9 cellular contexts compared by ENCODE assay signal in genomic region chr12:120373683-120374082, GRCh38. TPM values are rescaled to one million over a fixed set of nuclear protein-coding genes. Genes with fewer than 3 reads are reported as not detected.
"Had no signal": no experiment of that assay in that cellular context is flagged by ENCODE, and none has a peak within 500 bp of the region (broad histone marks: within the 10 kb centered on the region; RNA-seq: fewer than 3 reads in every experiment).

No MANE protein-coding gene starts in this region.

- H3K4me3 Mint-ChIP-seq: GM23338 had no signal

- ATAC-seq: GM23338, HCT116 had no signal

- H3K4me2 ChIP-seq: GM23338 had no signal

- H3K9me3 ChIP-seq: HAP-1 had no signal

- H2AFZ ChIP-seq: GM23338 had no signal

- H3K4me3 ChIP-seq: GM23338, HAP-1 had no signal

- H3K9me3 Mint-ChIP-seq: GM23338, IgD-negative memory B cell had no signal

- DNase-seq: H7, KG1 had no signal

- H3K36me3 ChIP-seq: HAP-1 had no signal

- H3K27ac Mint-ChIP-seq: GM23338, IgD-negative memory B cell had no signal

- H3K36me3 Mint-ChIP-seq: IgD-negative memory B cell had no signal

- FAIRE-seq: HTR-8/SVneo had no signal

RNA-seq across cellular contexts. Expression of gene MSI1, which starts 4.7 kb away (rescaled TPM):
- total RNA-seq: HT-29 had no signal
- polyA plus RNA-seq: IgD-negative memory B cell had no signal

RNA-seq across cellular contexts. Expression of gene PLA2G1B, which starts 46.1 kb away (rescaled TPM):
- total RNA-seq: GM23338, H4, H7, HT-29 had no signal
- polyA plus RNA-seq: GM23338, IgD-negative memory B cell had no signal
